Comparison of ENCODE assay signal across 15 cellular contexts in genomic region chr9:35834260-35835215, GRCh38. TPM values are rescaled to one million over a fixed set of nuclear protein-coding genes. Genes with fewer than 3 reads are reported as not detected.
A peak's percentile ranks its signal among the peaks of the same experiment; 100 is the strongest.
DNase-seq lines count a peak whose midpoint lies in the region; ATAC-seq, FAIRE-seq and TF ChIP-seq lines count a peak whose summit lies in the region.
"Had no signal": no experiment of that assay in that cellular context is flagged by ENCODE, and none has a peak within 500 bp of the region (broad histone marks: within the 10 kb centered on the region; RNA-seq: fewer than 3 reads in every experiment).

No MANE protein-coding gene starts in this region.

- intact Hi-C loops in OCI-LY7 (cut with micrococcal nuclease; ENCODE audit: unreplicated experiment) (no loop called here), kidney (cut with DNase I) (no loop called here)

- H3K36me3 Mint-ChIP-seq in stimulated activated memory B cell treated with anti-CD40 and anti-IgM and Interleukin-4, amounts not matched to agents 10 μg/mL and 1 μg/mL and 100 μg/mL, for 72 hours, result no peaks in the 10 kb centered on the region
- no peaks in the 10 kb centered on the region for H3K36me3 Mint-ChIP-seq in immature natural killer cell

- H3K4me2 ChIP-seq in DOHH2 (ENCODE audit: low read length) (peak overlapping the region; percentile 56), OCI-LY7 (ENCODE audit: low read length) (peak overlapping the region; percentile 43)

- CTCF ChIA-PET in OCI-LY7 (lab: Charles Lee; ENCODE audit: unreplicated experiment), result interaction anchor here (0.6 kb wide), 1 partner anchor 48 kb away, joined by 3 read pairs; no protein-coding TSS in a partner anchor

- H3K9me3 ChIP-seq in DOHH2 (ENCODE audit: control insufficient read depth, insufficient read depth, low read length), result no peaks in the 10 kb centered on the region
- no peaks in the 10 kb centered on the region for H3K9me3 ChIP-seq in OCI-LY7 (ENCODE audit: low read length)
- H3K9me3 ChIP-seq in kidney (ENCODE audit: control insufficient read depth in 1 of 2, low read length in 2 of 2), result no peaks in the 10 kb centered on the region
- H3K9me3 ChIP-seq: spleen had no signal

- H3K4me3 Mint-ChIP-seq in stimulated activated memory B cell treated with anti-CD40 and anti-IgM and Interleukin-4, amounts not matched to agents 10 μg/mL and 1 μg/mL and 100 μg/mL, for 72 hours, result peak overlapping the region; percentile 19
- H3K4me3 Mint-ChIP-seq in immature natural killer cell, result no peak overlapping the region

- H3K27ac ChIP-seq in DOHH2 (ENCODE audit: low read depth, low read length), result peak overlapping the region; percentile 34
- H3K27ac ChIP-seq in OCI-LY7 (ENCODE audit: low read depth, low read length, poor library complexity, severe bottlenecking), result peak overlapping the region; percentile 15
- H3K27ac ChIP-seq in kidney (ENCODE audit: low read depth in 2 of 2, low read length in 2 of 2), result peak overlapping the region; percentile 42 to 52

- peak overlapping the region; percentile 48 for H3K27ac Mint-ChIP-seq in stimulated activated memory B cell treated with anti-CD40 and anti-IgM and Interleukin-4, amounts not matched to agents 10 μg/mL and 1 μg/mL and 100 μg/mL, for 72 hours
- no peak overlapping the region for H3K27ac Mint-ChIP-seq in immature natural killer cell

- peak overlapping the region in 1 of 2 donors; percentile 34 for H3K9ac ChIP-seq in kidney (ENCODE audit: low read length in 2 of 2)

- H3K79me2 ChIP-seq in DOHH2 (ENCODE audit: control insufficient read depth, low read length) (no peaks in the 10 kb centered on the region), OCI-LY7 (ENCODE audit: insufficient read depth, low read depth, low read length) (no peaks in the 10 kb centered on the region)

- no peaks in the 10 kb centered on the region for H3K27me3 Mint-ChIP-seq in stimulated activated memory B cell treated with anti-CD40 and anti-IgM and Interleukin-4, amounts not matched to agents 10 μg/mL and 1 μg/mL and 100 μg/mL, for 72 hours
- peaks cover 0 to 7% (median 3%) of the 10 kb centered on the region in 3 donors for H3K27me3 Mint-ChIP-seq in immature natural killer cell (ENCODE audit: low read depth in 3 of 3)

- H4K20me1 ChIP-seq in DOHH2 (ENCODE audit: control insufficient read depth, insufficient read depth, low read depth, low read length) (no peaks in the 10 kb centered on the region), OCI-LY7 (ENCODE audit: insufficient read depth, low read length) (no peaks in the 10 kb centered on the region)

- no peaks in the 10 kb centered on the region for H3K27me3 ChIP-seq in DOHH2 (ENCODE audit: control insufficient read depth, low read length)
- H3K27me3 ChIP-seq: spleen had no signal

- TF ChIP-seq CTCF in DOHH2 (IDR thresholded peaks at IDR 0.05; ENCODE audit: low read depth, low read length, poor library complexity, severe bottlenecking) (no peak), OCI-LY7 (conservative IDR thresholded peaks at IDR 0.05; ENCODE audit: low read length) (no peak), kidney (IDR thresholded peaks at IDR 0.05; ENCODE audit: borderline replicate concordance, extremely low read depth, insufficient read depth) (no peak)

- H3K9me3 Mint-ChIP-seq in stimulated activated memory B cell treated with anti-CD40 and anti-IgM and Interleukin-4, amounts not matched to agents 10 μg/mL and 1 μg/mL and 100 μg/mL, for 72 hours, result no peaks in the 10 kb centered on the region
- H3K9me3 Mint-ChIP-seq in immature natural killer cell, result no peaks in the 10 kb centered on the region

- ATAC-seq in stimulated activated memory B cell treated with anti-CD40 and anti-IgM and Interleukin-4, amounts not matched to agents 10 μg/mL and 1 μg/mL and 100 μg/mL, for 72 hours, result no peak
- ATAC-seq in HG03025 (IDR thresholded peaks at IDR 0.05; ENCODE audit: low FRiP score, unreplicated experiment), result no peak

- H3K36me3 ChIP-seq in DOHH2 (ENCODE audit: control insufficient read depth, low read length) (no peaks in the 10 kb centered on the region), OCI-LY7 (ENCODE audit: insufficient read depth, low read length) (no peaks in the 10 kb centered on the region), kidney (ENCODE audit: control insufficient read depth in 1 of 2, insufficient read depth in 2 of 2, low read length in 2 of 2) (no peaks in the 10 kb centered on the region)
- H3K36me3 ChIP-seq: spleen had no signal

- POLR2A ChIA-PET in OCI-LY7 (lab: Charles Lee), result interaction anchor here (0.9 to 1.0 kb wide), 5 partner anchors 8 to 106 kb away, joined by 3 to 5 read pairs (median 3); partner anchors contain the start of gene SPAG8

- H3K9me2 ChIP-seq in DOHH2 (replicated peaks; ENCODE audit: control insufficient read depth, low read length) (no peaks in the 10 kb centered on the region), OCI-LY7 (ENCODE audit: insufficient read depth, low read length) (no peaks in the 10 kb centered on the region)

- 0 out of 2 replicates have a peak, but pooled peaks cover 2% of the 10 kb centered on the region for H3F3A ChIP-seq in DOHH2 (ENCODE audit: control insufficient read depth, insufficient read depth)

- DNase-seq in OCI-LY7 (ENCODE audit: low spot score) (peak; percentile 30), kidney (no peak), immature natural killer cell (no peak), Ammon's horn (ENCODE audit: low spot score) (no peak), T-helper 9 cell (no peak)
- DNase-seq: activated gamma-delta T cell treated with Interleukin-2 at 50 U/mL for 16 hours; effector memory CD4-positive, alpha-beta T cell; EL; NCI-H1105; NCI-H226; spleen had no signal

- H3K4me1 ChIP-seq in DOHH2 (ENCODE audit: control insufficient read depth, low read length) (peaks cover 30% of the 10 kb centered on the region), OCI-LY7 (ENCODE audit: insufficient read depth, low read length, poor library complexity, severe bottlenecking) (peaks cover 31% of the 10 kb centered on the region), kidney (ENCODE audit: control insufficient read depth in 1 of 2, insufficient read depth in 1 of 2, low read depth in 1 of 2, low read length in 2 of 2) (peaks cover 15 to 33% of the 10 kb centered on the region in 2 donors)

- peak overlapping the region; percentile 51 for H2AFZ ChIP-seq in OCI-LY7 (ENCODE audit: low read length)

- FAIRE-seq in kidney (lab: Jason Lieb, UNC), result no peak

- peaks cover 47% of the 10 kb centered on the region for H3K4me1 Mint-ChIP-seq in stimulated activated memory B cell treated with anti-CD40 and anti-IgM and Interleukin-4, amounts not matched to agents 10 μg/mL and 1 μg/mL and 100 μg/mL, for 72 hours
- H3K4me1 Mint-ChIP-seq in immature natural killer cell, result peaks cover 4 to 9% of the 10 kb centered on the region in 2 donors

- no TSS peak for BruUV-seq in OCI-LY7 (replicated peaks; lab: Mats Ljungman, UMichigan)

- H3K4me3 ChIP-seq in DOHH2 (ENCODE audit: low read length) (peak overlapping the region; percentile 42), OCI-LY7 (ENCODE audit: low read depth, low read length, poor library complexity, severe bottlenecking) (peak overlapping the region; percentile 2), kidney (ENCODE audit: low read length in 2 of 2) (no peak overlapping the region)
- H3K4me3 ChIP-seq: spleen had no signal

RNA-seq across cellular contexts. Expression of gene TMEM8B, which starts 5.5 kb away (rescaled TPM):
- total RNA-seq in OCI-LY7 (2014; rRNA removed; shearing (Covaris generic)), result 3.1 and 3.2 TPM in 2 replicates
- total RNA-seq in OCI-LY7 (2022) (15.7 and 19.1 TPM in 2 replicates), kidney (18.3 TPM)
- polyA plus RNA-seq in kidney (ENCODE audit: insufficient read depth, low read depth, low replicate concordance) (17.6 TPM), immature natural killer cell (1 to 10 TPM; 1.1 to 2.1 (median 1.6) TPM)

RNA-seq across cellular contexts. Expression of gene FAM221B, which starts 6.0 kb away (rescaled TPM):
- total RNA-seq in OCI-LY7 (2014; rRNA removed; shearing (Covaris generic)), result not detected in 2 replicates
- not detected in 2 replicates for total RNA-seq in OCI-LY7 (2022)
- total RNA-seq in kidney, result not detected
- polyA plus RNA-seq in kidney (ENCODE audit: insufficient read depth, low read depth, low replicate concordance), result not detected
- not detected for polyA plus RNA-seq in immature natural killer cell
- total RNA-seq: osteoblast, spleen had no signal
- polyA plus RNA-seq: spleen had no signal

RNA-seq across cellular contexts. Expression of gene HINT2, which starts 19.7 kb away (rescaled TPM):
- total RNA-seq in OCI-LY7 (2014; rRNA removed; shearing (Covaris generic)), result 74.3 and 82.5 TPM in 2 replicates
- total RNA-seq in OCI-LY7 (2022) (83.1 and 84.5 TPM in 2 replicates), kidney (55.1 TPM)
- polyA plus RNA-seq in kidney (ENCODE audit: insufficient read depth, low read depth, low replicate concordance) (307 TPM), immature natural killer cell (100 to 1,000 TPM; 105 to 124 (median 122) TPM)

RNA-seq across cellular contexts. Expression of gene SPAG8, which starts 22.5 kb away (rescaled TPM):
- total RNA-seq in OCI-LY7 (2014; rRNA removed; shearing (Covaris generic)), result 1.1 and 3.9 TPM in 2 replicates
- total RNA-seq in OCI-LY7 (2022) (3.6 and 5.1 TPM in 2 replicates), kidney (6.1 TPM)
- polyA plus RNA-seq in kidney (ENCODE audit: insufficient read depth, low read depth, low replicate concordance) (2.4 TPM), immature natural killer cell (1 to 10 TPM in 1 of 3 donors, under 1 TPM in 1, not detected in 1; 0.43 to 2.1 TPM)

RNA-seq across cellular contexts. Expression of gene OR13J1, which starts 35.7 kb away (rescaled TPM):
- total RNA-seq in OCI-LY7 (2014; rRNA removed; shearing (Covaris generic)), result not detected in 2 replicates
- total RNA-seq in OCI-LY7 (2022) (not detected in 2 replicates), kidney (not detected)
- polyA plus RNA-seq in kidney (ENCODE audit: insufficient read depth, low read depth, low replicate concordance) (not detected), immature natural killer cell (not detected)
- total RNA-seq: osteoblast, spleen had no signal
- polyA plus RNA-seq: spleen had no signal

Comparison
In these comparisons a context has a peak if more than half of its experiments do, and no peak if none do; other contexts are left out.
1. H3K4me3 ChIP-seq: peak in DOHH2 (single experiment) and OCI-LY7 (single experiment); none in kidney (0 of 2).
2. Peak in every context shown above with its lines, with median percentiles within 50 percentile points of each other: H3K27ac ChIP-seq.